In genomic region chr18:21450503-21450902, GRCh38 we compare ENCODE assay signal across 18 cellular contexts.
DNase-seq lines count a peak whose midpoint lies in the region; ATAC-seq and TF ChIP-seq lines count a peak whose summit lies in the region.
"Had no signal": no experiment of that assay in that cellular context is flagged by ENCODE, and none has a peak within 500 bp of the region (broad histone marks: within the 10 kb centered on the region; RNA-seq: fewer than 3 reads in every experiment).

No MANE protein-coding gene starts in this region.

- H3F3A ChIP-seq in smooth muscle cell (ENCODE audit: low read depth), result peaks cover 22% of the 10 kb centered on the region

- H3K9me3 ChIP-seq in MG63 (no peaks in the 10 kb centered on the region), gastrocnemius medialis (no peaks in the 10 kb centered on the region), smooth muscle cell (replicated peaks; ENCODE audit: low read depth) (no peaks in the 10 kb centered on the region), BE2C (no peaks in the 10 kb centered on the region)
- H3K9me3 ChIP-seq: BLaER1 treated with 17β-estradiol and CSF1 and Interleukin-3, amounts not matched to agents 10 nM and 100 nM; Caco-2 had no signal

- H3K4me1 Mint-ChIP-seq in nephron progenitor cell, result peaks cover 58% of the 10 kb centered on the region
- H3K4me1 Mint-ChIP-seq in activated CD4-positive, alpha-beta T cell treated with anti-CD3 and anti-CD28 coated beads for 36 hours, result no peaks in the 10 kb centered on the region

- peak overlapping the region; percentile 18 for H3K4me2 ChIP-seq in smooth muscle cell

- POLR2A ChIA-PET in activated CD4-positive, alpha-beta T cell treated with anti-CD3 and anti-CD28 coated beads for 36 hours (lab: Charles Lee), result no interaction called here

- H3K4me1 ChIP-seq in gastrocnemius medialis (peaks cover 53 to 55% of the 10 kb centered on the region in 2 donors), smooth muscle cell (ENCODE audit: low read depth) (peaks cover 21% of the 10 kb centered on the region), BE2C (no peaks in the 10 kb centered on the region)
- H3K4me1 ChIP-seq: Caco-2 had no signal

- H3K27ac ChIP-seq in gastrocnemius medialis (peak overlapping the region; percentile 90 to 96 (median 92)), smooth muscle cell (ENCODE audit: low read depth) (peak overlapping the region; percentile 85)
- H3K27ac ChIP-seq: BLaER1 treated with 17β-estradiol and CSF1 and Interleukin-3, amounts not matched to agents 10 nM and 100 nM; C4-2B had no signal

- no peaks in the 10 kb centered on the region for H3K79me2 ChIP-seq in smooth muscle cell (ENCODE audit: low read depth)

- H3K9me3 Mint-ChIP-seq in nephron progenitor cell, result no peaks in the 10 kb centered on the region
- H3K9me3 Mint-ChIP-seq in activated CD4-positive, alpha-beta T cell treated with anti-CD3 and anti-CD28 coated beads for 36 hours (ENCODE audit: low read depth), result no peaks in the 10 kb centered on the region
- H3K9me3 Mint-ChIP-seq: CD4-positive, alpha-beta T cell; CD8-positive, alpha-beta T cell had no signal

- intact Hi-C loops in gastrocnemius medialis (cut with DNase I; ENCODE audit: low total_unique reads), result loop anchor here (1.0 to 5.0 kb wide), 2 partner anchors 9 to 252 kb away; partner anchors contain the start of gene ABHD3
- intact Hi-C loops in activated CD4-positive, alpha-beta T cell treated with anti-CD3 and anti-CD28 coated beads for 36 hours (cut with DNase I, micrococcal nuclease), result no loop called here

- peak; percentile 13 for DNase-seq in MG63
- no peak for DNase-seq in nephron progenitor cell
- DNase-seq in gastrocnemius medialis, result peak in 1 of 2 donors; percentile 72
- no peak for DNase-seq in smooth muscle cell (lab: John Stamatoyannopoulos, UW; ENCODE audit: unreplicated experiment)
- no peak for DNase-seq in NCI-H69 (lab: John Stamatoyannopoulos, UW)
- DNase-seq in activated CD4-positive, alpha-beta T cell treated with anti-CD3 and anti-CD28 coated beads for 36 hours, result no peak
- DNase-seq in BE2C, result no peak
- DNase-seq in activated CD8-positive, alpha-beta memory T cell treated with anti-CD3 and anti-CD28 coated beads for 24 hours, result no peak
- DNase-seq: 8988T; ACHN; Caco-2; Calu3; CD4-positive, alpha-beta T cell; CD8-positive, alpha-beta T cell; DMS79 treated with DMSO at 0.1 percent for 48 hours; GF-D8 had no signal

- H3K27me3 Mint-ChIP-seq in nephron progenitor cell (ENCODE audit: low read depth, poor library complexity), result no peaks in the 10 kb centered on the region
- peaks cover 2% of the 10 kb centered on the region for H3K27me3 Mint-ChIP-seq in activated CD4-positive, alpha-beta T cell treated with anti-CD3 and anti-CD28 coated beads for 36 hours

- peak overlapping the region; percentile 82 for H3K27ac Mint-ChIP-seq in nephron progenitor cell
- no peak overlapping the region for H3K27ac Mint-ChIP-seq in activated CD4-positive, alpha-beta T cell treated with anti-CD3 and anti-CD28 coated beads for 36 hours
- H3K27ac Mint-ChIP-seq: CD4-positive, alpha-beta T cell; CD8-positive, alpha-beta T cell had no signal

- no peak overlapping the region for H3K9ac ChIP-seq in smooth muscle cell (ENCODE audit: low read depth)
- H3K9ac ChIP-seq: BLaER1 treated with 17β-estradiol and CSF1 and Interleukin-3, amounts not matched to agents 10 nM and 100 nM had no signal

- TF ChIP-seq POLR2A in gastrocnemius medialis (IDR thresholded peaks at IDR 0.05), result no peak

- no peak overlapping the region for H2AFZ ChIP-seq in smooth muscle cell (ENCODE audit: low read depth)

- no peak for TF ChIP-seq CTCF in nephron progenitor cell (IDR thresholded peaks at IDR 0.05)
- peak in 1 of 5 experiments; percentile 7 for TF ChIP-seq CTCF in gastrocnemius medialis (IDR thresholded peaks at IDR 0.05 in 4 of 5, conservative IDR thresholded peaks at IDR 0.05 in 1 of 5)
- TF ChIP-seq CTCF in smooth muscle cell (IDR thresholded peaks at IDR 0.05; ENCODE audit: borderline replicate concordance, insufficient read depth, poor library complexity, severe bottlenecking), result no peak
- no peak for TF ChIP-seq CTCF in BE2C (IDR thresholded peaks at IDR 0.05; ENCODE audit: low read depth, low read length)

- H3K36me3 Mint-ChIP-seq in nephron progenitor cell (ENCODE audit: low read depth), result peaks cover 46% of the 10 kb centered on the region
- no peaks in the 10 kb centered on the region for H3K36me3 Mint-ChIP-seq in activated CD4-positive, alpha-beta T cell treated with anti-CD3 and anti-CD28 coated beads for 36 hours (ENCODE audit: low read depth)
- H3K36me3 Mint-ChIP-seq: CD8-positive, alpha-beta T cell had no signal

- peak; percentile 35 to 44 for ATAC-seq in gastrocnemius medialis
- ATAC-seq in activated CD4-positive, alpha-beta T cell treated with anti-CD3 and anti-CD28 coated beads for 36 hours, result no peak
- ATAC-seq: CD8-positive, alpha-beta T cell had no signal

- H3K4me3 ChIP-seq in MG63 (no peak overlapping the region), gastrocnemius medialis (peak overlapping the region in 3 of 4 donors; percentile 26 to 49 (median 49)), smooth muscle cell (no peak overlapping the region), BE2C (ENCODE audit: low read depth, low read length) (no peak overlapping the region)
- H3K4me3 ChIP-seq: BLaER1 treated with 17β-estradiol and CSF1 and Interleukin-3, amounts not matched to agents 10 nM and 100 nM had no signal

- no peaks in the 10 kb centered on the region for H4K20me1 ChIP-seq in smooth muscle cell (ENCODE audit: low read depth)
- H4K20me1 ChIP-seq: BLaER1 treated with 17β-estradiol and CSF1 and Interleukin-3, amounts not matched to agents 10 nM and 100 nM had no signal

- H3K27me3 ChIP-seq in MG63 (no peaks in the 10 kb centered on the region), gastrocnemius medialis (no peaks in the 10 kb centered on the region), smooth muscle cell (ENCODE audit: low read depth) (no peaks in the 10 kb centered on the region), BE2C (no peaks in the 10 kb centered on the region)
- H3K27me3 ChIP-seq: BLaER1 treated with 17β-estradiol and CSF1 and Interleukin-3, amounts not matched to agents 10 nM and 100 nM had no signal

- in situ Hi-C loops in gastrocnemius medialis (cut with MboI; ENCODE audit: low sequenced_read_pairs in 4 of 4), result no loop called here

- H3K4me3 Mint-ChIP-seq in nephron progenitor cell, result no peak overlapping the region
- H3K4me3 Mint-ChIP-seq in activated CD4-positive, alpha-beta T cell treated with anti-CD3 and anti-CD28 coated beads for 36 hours, result no peak overlapping the region
- H3K4me3 Mint-ChIP-seq: CD4-positive, alpha-beta T cell; CD8-positive, alpha-beta T cell had no signal

- H3K36me3 ChIP-seq in MG63 (no peaks in the 10 kb centered on the region), gastrocnemius medialis (no peaks in the 10 kb centered on the region), smooth muscle cell (ENCODE audit: low read depth) (no peaks in the 10 kb centered on the region), BE2C (no peaks in the 10 kb centered on the region)
- H3K36me3 ChIP-seq: BLaER1 treated with 17β-estradiol and CSF1 and Interleukin-3, amounts not matched to agents 10 nM and 100 nM had no signal

- CTCF ChIA-PET in activated CD4-positive, alpha-beta T cell treated with anti-CD3 and anti-CD28 coated beads for 36 hours (lab: Charles Lee), result no interaction called here

- 76% methylated on average over 2 of the region's 2 CpGs for WGBS in smooth muscle cell (ENCODE audit: low lambda C conversion rate)

Comparison
In these comparisons a context has a peak if more than half of its experiments do, and no peak if none do; other contexts are left out.
1. H3K4me3 ChIP-seq: peak in gastrocnemius medialis (3 of 4); none in MG63 (single experiment), smooth muscle cell (single experiment) and BE2C (single experiment).